In the genomic region with DNA sequence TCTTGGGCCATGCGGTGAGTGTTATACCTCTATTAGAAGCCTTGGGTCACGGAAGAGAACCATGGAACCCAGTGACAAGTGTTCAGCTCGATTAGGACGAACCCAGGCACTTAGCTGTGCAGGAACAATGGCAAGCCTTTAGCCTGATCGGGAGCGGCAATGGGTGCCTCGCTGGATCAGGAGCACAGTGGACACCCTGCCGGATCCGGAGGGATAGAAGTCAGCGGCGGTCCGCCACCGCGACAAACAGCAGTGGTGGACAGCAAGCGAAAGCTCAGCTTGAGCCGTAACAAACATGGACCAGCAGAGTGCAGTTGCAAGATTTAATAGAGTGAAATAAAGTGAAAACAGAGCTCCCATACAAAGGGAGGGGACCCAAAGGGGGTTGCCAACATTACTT, we compare ENCODE assay signal across 5 cellular contexts. TPM values are rescaled to one million over a fixed set of nuclear protein-coding genes. Genes with fewer than 3 reads are reported as not detected.
"Had no signal": no experiment of that assay in that cellular context is flagged by ENCODE, and none has a peak within 500 bp of the region (broad histone marks: within the 10 kb centered on the region; RNA-seq: fewer than 3 reads in every experiment).

No MANE protein-coding gene starts in this region.

RNA-seq across cellular contexts. Expression of a gene that starts 24.2 kb away (rescaled TPM):
- total RNA-seq: HepG2, HT-29, HT1080, IMR-90 had no signal

RNA-seq across cellular contexts. Expression of a gene that starts 38.1 kb away (rescaled TPM):
- total RNA-seq: HepG2, HT-29, HT1080, IMR-90, K562 had no signal
